ENCODE assay signal across 39 cellular contexts in the genomic region with DNA sequence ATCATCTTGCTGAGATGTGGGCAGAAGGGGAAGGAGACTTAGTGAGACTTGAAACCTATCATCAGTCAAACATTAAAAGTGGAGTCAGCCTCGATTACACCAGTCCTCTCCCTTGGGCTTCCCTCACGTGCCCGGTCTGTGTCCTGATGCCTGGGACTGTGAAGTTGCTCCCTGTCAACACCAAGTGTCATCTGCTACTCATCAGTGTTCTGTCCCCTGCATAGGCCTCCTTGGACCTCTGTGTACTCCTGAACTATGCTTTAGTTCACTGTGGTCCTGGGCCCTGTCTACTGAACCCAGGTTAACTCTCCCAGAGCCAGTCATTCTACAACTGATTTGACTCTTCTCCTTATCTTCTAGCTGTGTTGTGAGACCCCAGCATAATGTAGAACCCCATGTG.
"Had no signal": no experiment of that assay in that cellular context is flagged by ENCODE, and none has a peak within 500 bp of the region (broad histone marks: within the 10 kb centered on the region; RNA-seq: fewer than 3 reads in every experiment).

No MANE protein-coding gene starts in this region.

- H3K4me1 ChIP-seq: adrenal gland, ascending aorta, body of pancreas, breast epithelium had no signal

- H3K27ac ChIP-seq: adrenal gland, ascending aorta, body of pancreas, brain microvascular endothelial cell, breast epithelium, cardiac muscle cell had no signal

- H3K36me3 Mint-ChIP-seq: activated naive CD4-positive, alpha-beta T cell treated with anti-CD3 and anti-CD28 coated beads, Interleukin-2, amount 10 ng/mL, durations not matched to agents 7 days and 5 days; activated naive CD4-positive, alpha-beta T cell treated with anti-CD3 and anti-CD28 coated beads, Interleukin-2, amount 50 U/mL, for 24 hours; activated naive CD8-positive, alpha-beta T cell; activated naive CD8-positive, alpha-beta T cell treated with anti-CD3 and anti-CD28 coated beads for 36 hours; activated naive CD8-positive, alpha-beta T cell treated with anti-CD3 and anti-CD28 coated beads, Interleukin-2, amount 10 ng/mL, durations not matched to agents 7 days and 5 days; brain had no signal

- H3K4me3 ChIP-seq: adrenal gland, ascending aorta, body of pancreas, breast epithelium, cardiac muscle cell had no signal

- H3K27me3 ChIP-seq: adrenal gland, ascending aorta, body of pancreas, brain microvascular endothelial cell, breast epithelium, cardiac muscle cell had no signal

- ATAC-seq: activated naive CD4-positive, alpha-beta T cell treated with anti-CD3 and anti-CD28 coated beads, Interleukin-2, amount 50 U/mL, for 72 hours; activated naive CD8-positive, alpha-beta T cell treated with anti-CD3 and anti-CD28 coated beads, Interleukin-2, amount 50 U/mL, for 24 hours; activated T-cell treated with anti-CD3 and anti-CD28 coated beads, Interleukin-2, amount 50 U/mL, for 4 hours; activated T-cell treated with anti-CD3 and anti-CD28 coated beads, Interleukin-2, amount 50 U/mL, for 72 hours; activated T-helper 17 cell treated with anti-CD3 and anti-CD28 coated beads, Interleukin-2, amount 50 U/mL, for 72 hours; body of pancreas had no signal

- H3K27me3 Mint-ChIP-seq: activated naive CD4-positive, alpha-beta T cell treated with anti-CD3 and anti-CD28 coated beads, Interleukin-2, amount 10 ng/mL, durations not matched to agents 7 days and 5 days; activated naive CD4-positive, alpha-beta T cell treated with anti-CD3 and anti-CD28 coated beads, Interleukin-2, amount 50 U/mL, for 24 hours; activated naive CD8-positive, alpha-beta T cell; activated naive CD8-positive, alpha-beta T cell treated with anti-CD3 and anti-CD28 coated beads for 36 hours; activated naive CD8-positive, alpha-beta T cell treated with anti-CD3 and anti-CD28 coated beads, Interleukin-2, amount 10 ng/mL, durations not matched to agents 7 days and 5 days; activated naive CD8-positive, alpha-beta T cell treated with anti-CD3 and anti-CD28 coated beads, Interleukin-2, amount 50 U/mL, for 24 hours; activated T-cell treated with anti-CD3 and anti-CD28 coated beads, Interleukin-2, amount 50 U/mL, for 24 hours; activated T-helper 17 cell treated with anti-CD3 and anti-CD28 coated beads, Interleukin-2, amount 50 U/mL, for 72 hours had no signal

- H3K9me3 Mint-ChIP-seq: activated naive CD4-positive, alpha-beta T cell treated with anti-CD3 and anti-CD28 coated beads, Interleukin-2, amount 50 U/mL, for 24 hours had no signal

- H3K4me3 Mint-ChIP-seq: activated naive CD4-positive, alpha-beta T cell treated with anti-CD3 and anti-CD28 coated beads for 36 hours; activated naive CD4-positive, alpha-beta T cell treated with anti-CD3 and anti-CD28 coated beads, Interleukin-2, amount 10 ng/mL, durations not matched to agents 7 days and 5 days; activated naive CD4-positive, alpha-beta T cell treated with anti-CD3 and anti-CD28 coated beads, Interleukin-2, amount 50 U/mL, for 24 hours; activated naive CD8-positive, alpha-beta T cell; activated naive CD8-positive, alpha-beta T cell treated with anti-CD3 and anti-CD28 coated beads for 36 hours; activated naive CD8-positive, alpha-beta T cell treated with anti-CD3 and anti-CD28 coated beads, Interleukin-2, amount 10 ng/mL, durations not matched to agents 7 days and 5 days; activated naive CD8-positive, alpha-beta T cell treated with anti-CD3 and anti-CD28 coated beads, Interleukin-2, amount 50 U/mL, for 24 hours; activated T-cell treated with anti-CD3 and anti-CD28 coated beads, Interleukin-2, amount 50 U/mL, for 24 hours; activated T-cell treated with anti-CD3 and anti-CD28 coated beads, Interleukin-2, amount 50 U/mL, for 4 hours; activated T-cell treated with anti-CD3 and anti-CD28 coated beads, Interleukin-2, amount 50 U/mL, for 72 hours; activated T-helper 1 cell treated with anti-CD3 and anti-CD28 coated beads, Interleukin-12 subunit alpha, Interleukin-12 subunit beta, Interleukin-2, Interleukin-4 antibody, amounts not matched to agents 30 ng/mL and 10 ng/mL and 1 ng/mL, durations not matched to agents 14 hours and 24 hours and 36 hours; activated T-helper 17 cell treated with anti-CD3 and anti-CD28 coated beads, Interleukin-2, amount 50 U/mL, for 72 hours; brain; central memory CD8-positive, alpha-beta T cell had no signal

- DNase-seq: activated effector memory CD4-positive, alpha-beta T cell treated with anti-CD3 and anti-CD28 coated beads, Interleukin-2, amount 50 U/mL, for 16 hours; activated effector memory CD4-positive, alpha-beta T cell treated with Interleukin-2 at 50 U/mL for 16 hours; activated gamma-delta T cell; activated gamma-delta T cell treated with Interleukin-2 at 50 U/mL for 16 hours; activated naive CD4-positive, alpha-beta T cell; activated naive CD4-positive, alpha-beta T cell treated with anti-CD3 and anti-CD28 coated beads for 36 hours; activated naive CD4-positive, alpha-beta T cell treated with anti-CD3 and anti-CD28 coated beads, Interleukin-2, amount 10 ng/mL, durations not matched to agents 7 days and 5 days; activated naive CD4-positive, alpha-beta T cell treated with anti-CD3 and anti-CD28 coated beads, Interleukin-2, amount 50 U/mL, for 16 hours; activated naive CD4-positive, alpha-beta T cell treated with Interleukin-2 at 50 U/mL for 16 hours; activated naive CD8-positive, alpha-beta T cell treated with anti-CD3 and anti-CD28 coated beads for 36 hours; activated naive CD8-positive, alpha-beta T cell treated with anti-CD3 and anti-CD28 coated beads, Interleukin-2, amount 10 ng/mL, durations not matched to agents 7 days and 5 days; activated naive CD8-positive, alpha-beta T cell treated with anti-CD3 and anti-CD28 coated beads, Interleukin-2, amount 50 U/mL, for 24 hours; activated T-cell treated with anti-CD3 and anti-CD28 coated beads for 4 hours; activated T-cell treated with anti-CD3 and anti-CD28 coated beads, Interleukin-2, amount 50 U/mL, for 1 hour; activated T-cell treated with anti-CD3 and anti-CD28 coated beads, Interleukin-2, amount 50 U/mL, for 24 hours; activated T-cell treated with anti-CD3 and anti-CD28 coated beads, Interleukin-2, amount 50 U/mL, for 4 hours; activated T-cell treated with anti-CD3 and anti-CD28 coated beads, Interleukin-2, amount 50 U/mL, for 48 hours; activated T-cell treated with anti-CD3 and anti-CD28 coated beads, Interleukin-2, amount 50 U/mL, for 72 hours; adrenal gland; amniotic stem cell; amygdala; anterior cingulate cortex; aorta; body of pancreas; brain microvascular endothelial cell; caudate nucleus; central memory CD4-positive, alpha-beta T cell; cerebellar nuclear complex had no signal

- H3K9me3 ChIP-seq: adrenal gland, ascending aorta, body of pancreas, breast epithelium had no signal

- H3K27ac Mint-ChIP-seq: activated naive CD4-positive, alpha-beta T cell treated with anti-CD3 and anti-CD28 coated beads for 36 hours; activated naive CD4-positive, alpha-beta T cell treated with anti-CD3 and anti-CD28 coated beads, Interleukin-2, amount 10 ng/mL, durations not matched to agents 7 days and 5 days; activated naive CD4-positive, alpha-beta T cell treated with anti-CD3 and anti-CD28 coated beads, Interleukin-2, amount 50 U/mL, for 24 hours; activated naive CD4-positive, alpha-beta T cell treated with anti-CD3 and anti-CD28 coated beads, Interleukin-2, amount 50 U/mL, for 72 hours; activated naive CD8-positive, alpha-beta T cell; activated naive CD8-positive, alpha-beta T cell treated with anti-CD3 and anti-CD28 coated beads for 36 hours; activated naive CD8-positive, alpha-beta T cell treated with anti-CD3 and anti-CD28 coated beads, Interleukin-2, amount 10 ng/mL, durations not matched to agents 7 days and 5 days; activated naive CD8-positive, alpha-beta T cell treated with anti-CD3 and anti-CD28 coated beads, Interleukin-2, amount 50 U/mL, for 24 hours; activated T-cell treated with anti-CD3 and anti-CD28 coated beads, Interleukin-2, amount 50 U/mL, for 24 hours; activated T-cell treated with anti-CD3 and anti-CD28 coated beads, Interleukin-2, amount 50 U/mL, for 72 hours; activated T-helper 1 cell treated with anti-CD3 and anti-CD28 coated beads, Interleukin-12 subunit alpha, Interleukin-12 subunit beta, Interleukin-2, Interleukin-4 antibody, amounts not matched to agents 30 ng/mL and 10 ng/mL and 1 ng/mL, durations not matched to agents 14 hours and 24 hours and 36 hours; activated T-helper 17 cell treated with anti-CD3 and anti-CD28 coated beads, Interleukin-2, amount 50 U/mL, for 72 hours; activated T-helper 2 cell treated with anti-CD3 and anti-CD28 coated beads, Interferon-gamma antibody, Interleukin-2, Interleukin-4, amounts not matched to agents 10 μg/mL and 5 μg/mL and 100 μg/mL, durations not matched to agents 14 hours and 24 hours and 36 hours; brain had no signal

- H3K4me1 Mint-ChIP-seq: activated naive CD4-positive, alpha-beta T cell treated with anti-CD3 and anti-CD28 coated beads, Interleukin-2, amount 10 ng/mL, durations not matched to agents 7 days and 5 days; activated naive CD4-positive, alpha-beta T cell treated with anti-CD3 and anti-CD28 coated beads, Interleukin-2, amount 50 U/mL, for 24 hours; activated naive CD8-positive, alpha-beta T cell treated with anti-CD3 and anti-CD28 coated beads for 36 hours; activated naive CD8-positive, alpha-beta T cell treated with anti-CD3 and anti-CD28 coated beads, Interleukin-2, amount 10 ng/mL, durations not matched to agents 7 days and 5 days; activated naive CD8-positive, alpha-beta T cell treated with anti-CD3 and anti-CD28 coated beads, Interleukin-2, amount 50 U/mL, for 24 hours; activated T-helper 17 cell treated with anti-CD3 and anti-CD28 coated beads, Interleukin-2, amount 50 U/mL, for 72 hours; brain; central memory CD8-positive, alpha-beta T cell had no signal
